2 cellular contexts compared by ENCODE assay signal in the genomic region with DNA sequence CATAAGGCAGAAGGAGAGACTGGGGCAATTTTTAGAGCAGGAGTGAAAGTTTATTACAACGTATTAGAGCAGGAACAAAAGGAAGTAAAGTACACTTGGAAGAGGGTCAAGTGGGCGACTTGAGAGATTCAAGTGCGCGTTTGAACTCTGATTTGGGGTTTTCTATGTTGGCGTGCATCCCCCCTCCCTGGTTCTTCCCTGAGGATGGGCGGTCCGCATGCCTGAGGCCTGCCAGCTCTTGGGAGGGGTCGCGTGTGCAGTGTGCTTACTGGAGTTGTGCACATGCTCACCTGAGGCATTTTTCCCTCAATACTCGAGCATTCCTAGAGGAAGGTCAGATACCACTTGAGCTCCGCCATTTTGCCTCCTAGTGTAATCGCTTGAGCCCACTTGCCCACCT.
TF ChIP-seq lines count a peak whose summit lies in the region.

No MANE protein-coding gene starts in this region.

TF ChIP-seq in HEK293T, 16 proteins besides CTCF, POLR2A, EP300 and RAD21 (continued from another document):
- TF ChIP-seq NFRKB (IDR thresholded peaks at IDR 0.05) (no peak), ELF4 (IDR thresholded peaks at IDR 0.05) (no peak), SP1 (IDR thresholded peaks at IDR 0.05) (no peak), LEF1 (IDR thresholded peaks at IDR 0.05; ENCODE audit: borderline replicate concordance) (no peak), CTBP1 (IDR thresholded peaks at IDR 0.05; ENCODE audit: borderline replicate concordance) (no peak), ARNT (IDR thresholded peaks at IDR 0.05) (no peak), HDGF (IDR thresholded peaks at IDR 0.05; ENCODE audit: borderline replicate concordance) (no peak), ZNF384 (IDR thresholded peaks at IDR 0.05) (no peak), L3MBTL2 (conservative IDR thresholded peaks at IDR 0.05) (no peak)

TF ChIP-seq in WTC11, 78 proteins besides CTCF, POLR2A, EP300 and RAD21 (continued from another document):
- TF ChIP-seq, protein P1, sequence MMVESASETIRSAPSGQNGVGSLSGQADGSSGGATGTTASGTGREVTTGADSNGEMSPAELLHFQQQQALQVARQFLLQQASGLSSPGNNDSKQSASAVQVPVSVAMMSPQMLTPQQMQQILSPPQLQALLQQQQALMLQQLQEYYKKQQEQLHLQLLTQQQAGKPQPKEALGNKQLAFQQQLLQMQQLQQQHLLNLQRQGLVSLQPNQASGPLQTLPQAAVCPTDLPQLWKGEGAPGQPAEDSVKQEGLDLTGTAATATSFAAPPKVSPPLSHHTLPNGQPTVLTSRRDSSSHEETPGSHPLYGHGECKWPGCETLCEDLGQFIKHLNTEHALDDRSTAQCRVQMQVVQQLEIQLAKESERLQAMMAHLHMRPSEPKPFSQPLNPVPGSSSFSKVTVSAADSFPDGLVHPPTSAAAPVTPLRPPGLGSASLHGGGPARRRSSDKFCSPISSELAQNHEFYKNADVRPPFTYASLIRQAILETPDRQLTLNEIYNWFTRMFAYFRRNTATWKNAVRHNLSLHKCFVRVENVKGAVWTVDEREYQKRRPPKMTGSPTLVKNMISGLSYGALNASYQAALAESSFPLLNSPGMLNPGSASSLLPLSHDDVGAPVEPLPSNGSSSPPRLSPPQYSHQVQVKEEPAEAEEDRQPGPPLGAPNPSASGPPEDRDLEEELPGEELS (CRISPR knock-in tag; IDR thresholded peaks at IDR 0.05), result no peak
- no peak for TF ChIP-seq NR3C1 (CRISPR knock-in tag; conservative IDR thresholded peaks at IDR 0.05; ENCODE audit: low read depth)
- no peak for TF ChIP-seq ZNF138 (CRISPR knock-in tag; conservative IDR thresholded peaks at IDR 0.05)
- TF ChIP-seq, protein P2, sequence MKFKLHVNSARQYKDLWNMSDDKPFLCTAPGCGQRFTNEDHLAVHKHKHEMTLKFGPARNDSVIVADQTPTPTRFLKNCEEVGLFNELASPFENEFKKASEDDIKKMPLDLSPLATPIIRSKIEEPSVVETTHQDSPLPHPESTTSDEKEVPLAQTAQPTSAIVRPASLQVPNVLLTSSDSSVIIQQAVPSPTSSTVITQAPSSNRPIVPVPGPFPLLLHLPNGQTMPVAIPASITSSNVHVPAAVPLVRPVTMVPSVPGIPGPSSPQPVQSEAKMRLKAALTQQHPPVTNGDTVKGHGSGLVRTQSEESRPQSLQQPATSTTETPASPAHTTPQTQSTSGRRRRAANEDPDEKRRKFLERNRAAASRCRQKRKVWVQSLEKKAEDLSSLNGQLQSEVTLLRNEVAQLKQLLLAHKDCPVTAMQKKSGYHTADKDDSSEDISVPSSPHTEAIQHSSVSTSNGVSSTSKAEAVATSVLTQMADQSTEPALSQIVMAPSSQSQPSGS (CRISPR knock-in tag; IDR thresholded peaks at IDR 0.05; ENCODE audit: borderline replicate concordance, low read depth), result no peak
- no peak for TF ChIP-seq ZNF317 (CRISPR knock-in tag; IDR thresholded peaks at IDR 0.05; ENCODE audit: borderline replicate concordance, low read depth)
- TF ChIP-seq FOXK1 (CRISPR knock-in tag; IDR thresholded peaks at IDR 0.05), result no peak
- TF ChIP-seq, protein P3, sequence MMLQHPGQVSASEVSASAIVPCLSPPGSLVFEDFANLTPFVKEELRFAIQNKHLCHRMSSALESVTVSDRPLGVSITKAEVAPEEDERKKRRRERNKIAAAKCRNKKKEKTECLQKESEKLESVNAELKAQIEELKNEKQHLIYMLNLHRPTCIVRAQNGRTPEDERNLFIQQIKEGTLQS (CRISPR knock-in tag; conservative IDR thresholded peaks at IDR 0.05), result no peak
- no peak for TF ChIP-seq ELF4 (CRISPR knock-in tag; IDR thresholded peaks at IDR 0.05; ENCODE audit: low read depth)
- TF ChIP-seq, protein P4, sequence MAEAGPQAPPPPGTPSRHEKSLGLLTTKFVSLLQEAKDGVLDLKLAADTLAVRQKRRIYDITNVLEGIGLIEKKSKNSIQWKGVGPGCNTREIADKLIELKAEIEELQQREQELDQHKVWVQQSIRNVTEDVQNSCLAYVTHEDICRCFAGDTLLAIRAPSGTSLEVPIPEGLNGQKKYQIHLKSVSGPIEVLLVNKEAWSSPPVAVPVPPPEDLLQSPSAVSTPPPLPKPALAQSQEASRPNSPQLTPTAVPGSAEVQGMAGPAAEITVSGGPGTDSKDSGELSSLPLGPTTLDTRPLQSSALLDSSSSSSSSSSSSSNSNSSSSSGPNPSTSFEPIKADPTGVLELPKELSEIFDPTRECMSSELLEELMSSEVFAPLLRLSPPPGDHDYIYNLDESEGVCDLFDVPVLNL (CRISPR knock-in tag; IDR thresholded peaks at IDR 0.05; ENCODE audit: borderline replicate concordance, low read depth), result no peak
- TF ChIP-seq OVOL2 (CRISPR knock-in tag; IDR thresholded peaks at IDR 0.05; ENCODE audit: borderline replicate concordance), result no peak
- TF ChIP-seq, protein P5, sequence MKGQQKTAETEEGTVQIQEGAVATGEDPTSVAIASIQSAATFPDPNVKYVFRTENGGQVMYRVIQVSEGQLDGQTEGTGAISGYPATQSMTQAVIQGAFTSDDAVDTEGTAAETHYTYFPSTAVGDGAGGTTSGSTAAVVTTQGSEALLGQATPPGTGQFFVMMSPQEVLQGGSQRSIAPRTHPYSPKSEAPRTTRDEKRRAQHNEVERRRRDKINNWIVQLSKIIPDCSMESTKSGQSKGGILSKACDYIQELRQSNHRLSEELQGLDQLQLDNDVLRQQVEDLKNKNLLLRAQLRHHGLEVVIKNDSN (CRISPR knock-in tag; IDR thresholded peaks at IDR 0.05), result no peak
- TF ChIP-seq GTF2I (CRISPR knock-in tag; conservative IDR thresholded peaks at IDR 0.05), result no peak
